Comparison of ENCODE assay signal across 8 cellular contexts in the genomic region with DNA sequence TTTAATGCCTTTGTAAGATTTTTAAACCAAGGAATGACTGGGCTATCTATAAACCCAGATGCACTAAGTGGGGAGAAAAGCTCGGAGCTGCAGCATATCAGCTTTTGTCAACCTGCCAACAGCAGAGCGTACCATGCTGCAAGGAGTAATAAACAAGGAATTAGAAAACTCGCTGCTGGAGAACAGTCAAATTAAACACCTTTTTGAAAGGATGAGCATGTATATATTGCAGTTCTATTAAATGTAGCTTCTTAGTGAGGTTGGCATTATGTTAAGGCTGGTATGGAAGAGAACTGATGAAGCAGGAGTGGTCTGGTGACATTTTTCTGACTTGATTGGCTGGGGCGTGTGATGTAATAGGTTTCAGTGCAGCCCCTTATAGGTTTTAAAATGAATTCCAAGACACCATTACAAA.
DNase-seq lines count a peak whose midpoint lies in the region; ATAC-seq and TF ChIP-seq lines count a peak whose summit lies in the region.

No MANE protein-coding gene starts in this region.

- no peaks in the 10 kb centered on the region for H4K20me1 ChIP-seq in MM.1S (ENCODE audit: insufficient read depth, low read length)

- intact Hi-C loops in left colon (cut with DNase I, micrococcal nuclease), result loop anchor here in 1 of 2 donors (10.0 kb wide), 1 partner anchor 675 kb away; no protein-coding TSS in a partner anchor

- H3K9me3 ChIP-seq in subcutaneous abdominal adipose tissue (ENCODE audit: control insufficient read depth in 5 of 5, low read length in 5 of 5) (no peaks in the 10 kb centered on the region), MM.1S (replicated peaks; ENCODE audit: insufficient read depth, low read length) (no peaks in the 10 kb centered on the region)

- peaks cover 68% of the 10 kb centered on the region for H3K4me1 Mint-ChIP-seq in central memory CD8-positive, alpha-beta T cell

- H3K9me3 Mint-ChIP-seq in central memory CD8-positive, alpha-beta T cell, result no peaks in the 10 kb centered on the region

- DNase-seq in HUDEP-2 (lab: John Stamatoyannopoulos, UW; ENCODE audit: unreplicated experiment in 76 of 76), result peak in 64 of 76 experiments; percentile 5 to 79 (median 36)
- no peak for DNase-seq in central memory CD8-positive, alpha-beta T cell (ENCODE audit: low spot score in 2 of 2)
- DNase-seq in left colon, result peak; percentile 42 to 48
- no peak for DNase-seq in MM.1S
- DNase-seq in NCI-H2107 treated with DMSO at 0.1 percent for 48 hours (lab: John Stamatoyannopoulos, UW; ENCODE audit: unreplicated experiment), result no peak

- peaks cover 62% of the 10 kb centered on the region for H3K36me3 Mint-ChIP-seq in central memory CD8-positive, alpha-beta T cell (ENCODE audit: insufficient read depth)

- H3K27ac ChIP-seq in subcutaneous abdominal adipose tissue (ENCODE audit: low read depth, low read length), result peak overlapping the region; percentile 90
- no peak overlapping the region for H3K27ac ChIP-seq in MM.1S (ENCODE audit: low read length)

- H3K9me2 ChIP-seq in MM.1S (replicated peaks; ENCODE audit: insufficient read depth, low read length), result no peaks in the 10 kb centered on the region

- no peak overlapping the region for H3K4me2 ChIP-seq in MM.1S (ENCODE audit: low read depth, low read length)

- H3K4me3 Mint-ChIP-seq in central memory CD8-positive, alpha-beta T cell, result peak overlapping the region; percentile 91

- H3K4me1 ChIP-seq in subcutaneous abdominal adipose tissue (ENCODE audit: control insufficient read depth in 5 of 5, insufficient read depth in 5 of 5, low read length in 5 of 5) (peaks cover 12 to 57% (median 43%) of the 10 kb centered on the region in 5 donors), MM.1S (ENCODE audit: low read length) (peaks cover 34% of the 10 kb centered on the region)

- peak overlapping the region in 3 of 5 donors; percentile 70 to 96 (median 95) for H3K9ac ChIP-seq in subcutaneous abdominal adipose tissue (ENCODE audit: low read length in 5 of 5)
- H3K9ac ChIP-seq in MM.1S (ENCODE audit: low read length), result no peak overlapping the region

- no peaks in the 10 kb centered on the region for H3K27me3 Mint-ChIP-seq in central memory CD8-positive, alpha-beta T cell

- H3K27ac Mint-ChIP-seq in central memory CD8-positive, alpha-beta T cell (ENCODE audit: low read depth), result no peak overlapping the region

- peaks cover 20 to 31% (median 23%) of the 10 kb centered on the region in 5 donors for H3K36me3 ChIP-seq in subcutaneous abdominal adipose tissue (ENCODE audit: control insufficient read depth in 5 of 5, insufficient read depth in 5 of 5, low read length in 5 of 5)
- H3K36me3 ChIP-seq in MM.1S (replicated peaks; ENCODE audit: insufficient read depth, low read length), result no peaks in the 10 kb centered on the region; the same call in 1 of the 2 replicates

- H2AFZ ChIP-seq in MM.1S (ENCODE audit: low read length), result no peak overlapping the region

- TF ChIP-seq CTCF in MM.1S (IDR thresholded peaks at IDR 0.05; ENCODE audit: low read length), result no peak

- peaks cover 36% of the 10 kb centered on the region for H3F3A ChIP-seq in MM.1S (ENCODE audit: insufficient read depth, low read length)

- H3K27me3 ChIP-seq in subcutaneous abdominal adipose tissue (ENCODE audit: control insufficient read depth in 5 of 5, insufficient read depth in 4 of 5, low read length in 5 of 5), result no peaks in the 10 kb centered on the region
- H3K27me3 ChIP-seq in MM.1S (replicated peaks; ENCODE audit: insufficient read depth, low read length), result no peaks in the 10 kb centered on the region

- H3K4me3 ChIP-seq in subcutaneous abdominal adipose tissue (ENCODE audit: low read depth in 1 of 5, low read length in 5 of 5) (peak overlapping the region; percentile 32 to 97 (median 68)), MM.1S (ENCODE audit: low read length) (no peak overlapping the region)

- H3K79me2 ChIP-seq in MM.1S (ENCODE audit: low read length), result peaks cover 3% of the 10 kb centered on the region; the same call in 1 of the 2 replicates

- ATAC-seq in central memory CD8-positive, alpha-beta T cell (replicated peaks; ENCODE audit: extremely low read depth, poor library complexity, severe bottlenecking), result no peak
- no peak for ATAC-seq in left colon
- ATAC-seq in HG03095 (IDR thresholded peaks at IDR 0.05; ENCODE audit: unreplicated experiment), result no peak
- ATAC-seq in HG02588 (IDR thresholded peaks at IDR 0.05; ENCODE audit: unreplicated experiment), result no peak

Comparison
In these comparisons a context has a peak if more than half of its experiments do, and no peak if none do; other contexts are left out.
1. DNase-seq: peak in HUDEP-2 (64 of 76) and left colon (2 of 2); none in central memory CD8-positive, alpha-beta T cell (0 of 2), MM.1S (single experiment) and NCI-H2107 treated with DMSO at 0.1 percent for 48 hours (single experiment).